ENCODE assay signal across 6 cellular contexts in genomic region chr3:52198643-52199608, GRCh38. TPM values are rescaled to one million over a fixed set of nuclear protein-coding genes. Genes with fewer than 3 reads are reported as not detected.
DNase-seq lines count a peak whose midpoint lies in the region; TF ChIP-seq lines count a peak whose summit lies in the region.

No MANE protein-coding gene starts in this region.

- peaks cover 16% of the 10 kb centered on the region for H3K36me3 ChIP-seq in rectal smooth muscle tissue (ENCODE audit: control insufficient read depth, insufficient read depth, low read length)

- peak overlapping the region; percentile 92 for H3K4me3 ChIP-seq in LNCaP clone FGC (ENCODE audit: low read depth, low read length)
- H3K4me3 ChIP-seq in dorsolateral prefrontal cortex: peak overlapping the region; percentile 62 to 100 (median 97)
- peak overlapping the region; percentile 80 for H3K4me3 ChIP-seq in rectal smooth muscle tissue (ENCODE audit: low read length)

- TF ChIP-seq CTCF in LNCaP clone FGC (IDR thresholded peaks at IDR 0.05; ENCODE audit: control insufficient read depth, extremely low read depth, insufficient read depth) (no peak), dorsolateral prefrontal cortex (IDR thresholded peaks at IDR 0.05 in 54 of 56, conservative IDR thresholded peaks at IDR 0.05 in 2 of 56; ENCODE audit: low read depth in 1 of 56, partially characterized antibody in 56 of 56) (no peak)

- H3K27ac ChIP-seq in dorsolateral prefrontal cortex (peak overlapping the region in 52 of 59 donors; percentile 75 to 96 (median 90)), rectal smooth muscle tissue (ENCODE audit: low read depth, low read length) (no peak overlapping the region)

- DNase-seq in LNCaP clone FGC (ENCODE audit: low read depth): no peak
- DNase-seq in dorsolateral prefrontal cortex: no peak
- no peak for DNase-seq in EL
- no peak for DNase-seq in KG1 (lab: John Stamatoyannopoulos, UW)
- DNase-seq in NCI-H187 (lab: John Stamatoyannopoulos, UW): no peak

- intact Hi-C loops in dorsolateral prefrontal cortex (cut with DNase I): loop anchor here (2.0 to 5.0 kb wide), 4 partner anchors 44 to 202 kb away; partner anchors contain the start of genes DUSP7 (in 1 of the 2), GLYCTK (in 1 of the 2), POC1A (in 1 of the 2) and RPL29 (in 1 of the 2)

- H3K4me1 ChIP-seq in rectal smooth muscle tissue (ENCODE audit: control insufficient read depth, insufficient read depth, low read length): peaks cover 12% of the 10 kb centered on the region

- peak overlapping the region; percentile 42 for H3K9ac ChIP-seq in rectal smooth muscle tissue (ENCODE audit: low read length)

- H3K27me3 ChIP-seq in dorsolateral prefrontal cortex (no peaks in the 10 kb centered on the region), rectal smooth muscle tissue (ENCODE audit: control insufficient read depth, insufficient read depth, low read length) (no peaks in the 10 kb centered on the region)

RNA-seq across cellular contexts. Expression of gene ALAS1, which starts 1.0 kb away (rescaled TPM):
- 10 to 100 TPM; 34.8 to 81.1 (median 55.4) TPM for total RNA-seq in dorsolateral prefrontal cortex

RNA-seq across cellular contexts. Expression of gene TLR9, which starts 26.5 kb away (rescaled TPM):
- 1 to 10 TPM in 31 of 120 experiments, under 1 TPM in 74, not detected in 15; 0.25 to 5.2 (median 0.78) TPM for total RNA-seq in dorsolateral prefrontal cortex

RNA-seq across cellular contexts. Expression of gene TWF2, which starts 40.0 kb away (rescaled TPM):
- 10 to 100 TPM; 20.8 to 63.7 (median 47.3) TPM for total RNA-seq in dorsolateral prefrontal cortex

RNA-seq across cellular contexts. Expression of gene POC1A, which starts 44.7 kb away (rescaled TPM):
- total RNA-seq in dorsolateral prefrontal cortex: 1 to 10 TPM; 1.3 to 5.8 (median 3.0) TPM

RNA-seq across cellular contexts. Expression of gene PPM1M, which starts 46.6 kb away (rescaled TPM):
- 10 to 100 TPM in 119 of 120 experiments, 1 to 10 TPM in 1; 9.8 to 25.1 (median 17.6) TPM for total RNA-seq in dorsolateral prefrontal cortex
